ENCODE assay signal across 8 cellular contexts in genomic region chr17:47896672-47897490, GRCh38. TPM values are rescaled to one million over a fixed set of nuclear protein-coding genes. Genes with fewer than 3 reads are reported as not detected.
DNase-seq lines count a peak whose midpoint lies in the region; ATAC-seq and TF ChIP-seq lines count a peak whose summit lies in the region.

No MANE protein-coding gene starts in this region.

- peaks cover 12% of the 10 kb centered on the region for H3K36me3 Mint-ChIP-seq in activated naive CD8-positive, alpha-beta T cell treated with anti-CD3 and anti-CD28 coated beads for 36 hours

- no peaks in the 10 kb centered on the region for H3K9me3 Mint-ChIP-seq in activated naive CD8-positive, alpha-beta T cell treated with anti-CD3 and anti-CD28 coated beads for 36 hours

- peak overlapping the region; percentile 86 for H3K4me3 Mint-ChIP-seq in activated naive CD8-positive, alpha-beta T cell treated with anti-CD3 and anti-CD28 coated beads for 36 hours

- H3K27ac ChIP-seq in 22Rv1 (peak overlapping the region; percentile 84), subcutaneous abdominal adipose tissue (ENCODE audit: low read depth, low read length) (peak overlapping the region; percentile 96)

- no peaks in the 10 kb centered on the region for H3K27me3 ChIP-seq in H7 (ENCODE audit: control insufficient read depth, insufficient read depth, low read length)
- H3K27me3 ChIP-seq in subcutaneous abdominal adipose tissue (ENCODE audit: control insufficient read depth in 5 of 5, insufficient read depth in 4 of 5, low read length in 5 of 5) = no peaks in the 10 kb centered on the region

- no peaks in the 10 kb centered on the region for H3K36me3 ChIP-seq in H7 (replicated peaks; ENCODE audit: control insufficient read depth, insufficient read depth, low read length)
- H3K36me3 ChIP-seq in subcutaneous abdominal adipose tissue (ENCODE audit: control insufficient read depth in 5 of 5, insufficient read depth in 5 of 5, low read length in 5 of 5) = peaks cover 0 to 3% (median 0%) of the 10 kb centered on the region in 5 donors

- ATAC-seq in HG02852 (IDR thresholded peaks at IDR 0.05; ENCODE audit: unreplicated experiment) = no peak
- ATAC-seq in HG03439 (IDR thresholded peaks at IDR 0.05; ENCODE audit: unreplicated experiment) = no peak

- H3K4me1 Mint-ChIP-seq in activated naive CD8-positive, alpha-beta T cell treated with anti-CD3 and anti-CD28 coated beads for 36 hours = peaks cover 42% of the 10 kb centered on the region

- DNase-seq in H7 = no peak
- no peak for DNase-seq in activated naive CD8-positive, alpha-beta T cell treated with anti-CD3 and anti-CD28 coated beads for 36 hours
- DNase-seq in inferior parietal cortex (ENCODE audit: extremely low spot score) = peak; percentile 15
- no peak for DNase-seq in stimulated activated CD4-positive, alpha-beta T cell treated with anti-CD3 and anti-CD28 coated beads, Interleukin-4, amount 100 ng/mL, for 24 hours

- H3K9ac ChIP-seq in subcutaneous abdominal adipose tissue (ENCODE audit: low read length in 5 of 5) = peak overlapping the region; percentile 12 to 99 (median 97)

- H3K27ac Mint-ChIP-seq in activated naive CD8-positive, alpha-beta T cell treated with anti-CD3 and anti-CD28 coated beads for 36 hours = peak overlapping the region; percentile 90

- H3K4me3 ChIP-seq in H7 (ENCODE audit: insufficient read depth, low read depth, low read length) (peak overlapping the region; percentile 88), subcutaneous abdominal adipose tissue (ENCODE audit: low read depth in 1 of 5, low read length in 5 of 5) (peak overlapping the region; percentile 76 to 95 (median 90))

- peaks cover 5 to 56% (median 47%) of the 10 kb centered on the region in 5 donors for H3K4me1 ChIP-seq in subcutaneous abdominal adipose tissue (ENCODE audit: control insufficient read depth in 5 of 5, insufficient read depth in 5 of 5, low read length in 5 of 5)

- H3K9me3 ChIP-seq in subcutaneous abdominal adipose tissue (ENCODE audit: control insufficient read depth in 5 of 5, low read length in 5 of 5) = no peaks in the 10 kb centered on the region

- no peaks in the 10 kb centered on the region for H3K27me3 Mint-ChIP-seq in activated naive CD8-positive, alpha-beta T cell treated with anti-CD3 and anti-CD28 coated beads for 36 hours

- no peak for TF ChIP-seq CTCF in 22Rv1 (IDR thresholded peaks at IDR 0.05)

RNA-seq across cellular contexts. Expression of gene SP2, which starts 0.8 kb away (rescaled TPM):
- 2.7 and 3.2 TPM in 2 replicates for total RNA-seq in H7 (2014; rRNA removed; shearing (Covaris generic))
- 10 to 100 TPM; 18.1 to 18.8 TPM for total RNA-seq in activated naive CD8-positive, alpha-beta T cell treated with anti-CD3 and anti-CD28 coated beads for 36 hours

RNA-seq across cellular contexts. Expression of gene PNPO, which starts 44.5 kb away (rescaled TPM):
- total RNA-seq in H7 (2014; rRNA removed; shearing (Covaris generic)) = 8.9 and 12.9 TPM in 2 replicates
- 10 to 100 TPM; 56.1 to 61.1 TPM for total RNA-seq in activated naive CD8-positive, alpha-beta T cell treated with anti-CD3 and anti-CD28 coated beads for 36 hours

RNA-seq across cellular contexts. Expression of gene SP6, which starts 45.9 kb away (rescaled TPM):
- total RNA-seq in H7 (2014; rRNA removed; shearing (Covaris generic)) = 0.07 and 0.10 TPM in 2 replicates
- not detected for total RNA-seq in activated naive CD8-positive, alpha-beta T cell treated with anti-CD3 and anti-CD28 coated beads for 36 hours

RNA-seq across cellular contexts. Expression of gene SCRN2, which starts 55.8 kb away (rescaled TPM):
- 35.5 and 48.6 TPM in 2 replicates for total RNA-seq in H7 (2014; rRNA removed; shearing (Covaris generic))
- 10 to 100 TPM; 15.3 to 17.1 TPM for total RNA-seq in activated naive CD8-positive, alpha-beta T cell treated with anti-CD3 and anti-CD28 coated beads for 36 hours
